ENCODE assay signal across 25 cellular contexts in the genomic region with DNA sequence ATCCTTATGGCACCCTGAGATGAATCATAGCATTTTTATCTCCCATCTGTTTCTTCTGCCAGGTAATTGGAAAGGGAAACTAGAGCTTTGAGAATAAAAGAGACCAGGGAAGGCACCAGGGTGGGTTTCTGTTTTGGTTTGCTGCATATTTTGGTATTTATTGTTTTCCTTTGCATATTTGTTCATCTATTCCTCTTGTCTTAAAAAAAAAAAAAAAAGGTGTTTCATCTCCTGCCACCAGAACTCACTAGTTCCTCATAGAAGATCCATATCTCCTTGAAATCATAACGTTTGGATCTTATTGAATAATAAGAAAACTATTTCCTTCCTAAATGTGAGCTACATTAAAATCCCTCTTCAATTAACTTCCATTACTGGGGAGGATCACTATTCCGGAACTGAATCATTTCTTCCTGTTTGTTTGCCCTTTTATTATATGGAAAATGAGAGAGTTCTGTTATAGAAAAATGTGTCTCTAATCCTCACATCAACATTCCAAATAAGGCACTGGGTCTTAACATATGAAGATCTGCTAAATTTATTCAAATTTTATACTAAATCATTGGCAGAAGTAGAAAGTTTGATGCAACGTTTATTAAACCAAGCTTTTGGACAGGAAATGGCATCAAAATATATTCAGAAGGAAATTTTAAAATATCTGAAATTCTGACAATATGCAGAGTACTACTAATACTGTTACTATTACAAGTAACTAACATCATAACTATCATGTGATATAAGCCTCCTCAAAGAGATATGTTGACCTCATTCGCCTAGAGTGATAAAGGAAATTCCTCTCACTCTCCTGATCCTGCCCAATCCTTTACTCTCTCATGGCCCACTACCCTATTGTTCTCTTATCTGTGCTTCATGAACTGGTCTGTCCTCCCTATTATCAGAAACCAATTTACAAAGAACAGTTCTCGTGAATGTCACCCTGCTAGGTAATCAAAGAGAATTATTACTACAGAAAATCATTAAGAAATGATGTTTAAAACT.
"Had no signal": no experiment of that assay in that cellular context is flagged by ENCODE, and none has a peak within 500 bp of the region (broad histone marks: within the 10 kb centered on the region; RNA-seq: fewer than 3 reads in every experiment).

No MANE protein-coding gene starts in this region.

- H3K27me3 ChIP-seq: gastrocnemius medialis, heart left ventricle, hepatocyte, neural progenitor cell, right atrium auricular region, testis, tibial artery had no signal

- H3K4me3 ChIP-seq: coronary artery, gastrocnemius medialis, heart left ventricle, hepatocyte, lung, neural progenitor cell, right atrium auricular region, testis, tibial artery had no signal

- H3K9ac ChIP-seq: neural progenitor cell, parathyroid adenoma had no signal

- H3K9me3 ChIP-seq: gastrocnemius medialis, heart left ventricle, right atrium auricular region, testis, tibial artery had no signal

- H3K4me1 ChIP-seq: gastrocnemius medialis, heart left ventricle, neural progenitor cell, parathyroid adenoma, right atrium auricular region, testis, tibial artery had no signal

- H3K36me3 ChIP-seq: gastrocnemius medialis, heart left ventricle, neural progenitor cell, right atrium auricular region, tibial artery had no signal

- H3K4me2 ChIP-seq: hepatocyte, neural progenitor cell had no signal

- FAIRE-seq: kidney, urothelium cell line had no signal

- H2AFZ ChIP-seq: hepatocyte, neural progenitor cell, parathyroid adenoma had no signal

- DNase-seq: effector memory CD8-positive, alpha-beta T cell; foreskin fibroblast; gastrocnemius medialis; heart left ventricle; kidney; mesenchymal stem cell; midbrain; naive thymus-derived CD4-positive, alpha-beta T cell; stimulated activated CD4-positive, alpha-beta T cell treated with anti-CD3 and anti-CD28 coated beads, Interleukin-2, amount 100 ng/mL, for 24 hours; stimulated activated CD4-positive, alpha-beta T cell treated with anti-CD3 and anti-CD28 coated beads, Interleukin-4, amount 100 ng/mL, for 24 hours; stimulated activated naive CD8-positive, alpha-beta T cell treated with anti-CD3 and anti-CD28 coated beads, Interleukin-15, Interleukin-2, amounts not matched to agents 100 U/mL and 50 U/mL, for 24 hours; testis; tibial artery had no signal

- H3K27ac ChIP-seq: coronary artery, epithelial cell of prostate, gastrocnemius medialis, heart left ventricle, hepatocyte, neural progenitor cell, parathyroid adenoma, right atrium auricular region, testis, tibial artery had no signal

- ATAC-seq: effector memory CD8-positive, alpha-beta T cell; esophagus mucosa; gastrocnemius medialis; heart left ventricle; left lobe of liver; naive thymus-derived CD4-positive, alpha-beta T cell; sciatic nerve; stimulated activated effector memory CD8-positive, alpha-beta T cell treated with anti-CD3 and anti-CD28 coated beads, Interleukin-12 subunit alpha, Interleukin-12 subunit beta, amount 100 ng/mL, for 72 hours; stimulated activated naive CD8-positive, alpha-beta T cell treated with anti-CD3 and anti-CD28 coated beads, Interleukin-15, Interleukin-2, amounts not matched to agents 100 U/mL and 50 U/mL, for 24 hours had no signal

- H3K79me2 ChIP-seq: hepatocyte, parathyroid adenoma had no signal
